Comparison of ENCODE assay signal across 8 cellular contexts in the genomic region with DNA sequence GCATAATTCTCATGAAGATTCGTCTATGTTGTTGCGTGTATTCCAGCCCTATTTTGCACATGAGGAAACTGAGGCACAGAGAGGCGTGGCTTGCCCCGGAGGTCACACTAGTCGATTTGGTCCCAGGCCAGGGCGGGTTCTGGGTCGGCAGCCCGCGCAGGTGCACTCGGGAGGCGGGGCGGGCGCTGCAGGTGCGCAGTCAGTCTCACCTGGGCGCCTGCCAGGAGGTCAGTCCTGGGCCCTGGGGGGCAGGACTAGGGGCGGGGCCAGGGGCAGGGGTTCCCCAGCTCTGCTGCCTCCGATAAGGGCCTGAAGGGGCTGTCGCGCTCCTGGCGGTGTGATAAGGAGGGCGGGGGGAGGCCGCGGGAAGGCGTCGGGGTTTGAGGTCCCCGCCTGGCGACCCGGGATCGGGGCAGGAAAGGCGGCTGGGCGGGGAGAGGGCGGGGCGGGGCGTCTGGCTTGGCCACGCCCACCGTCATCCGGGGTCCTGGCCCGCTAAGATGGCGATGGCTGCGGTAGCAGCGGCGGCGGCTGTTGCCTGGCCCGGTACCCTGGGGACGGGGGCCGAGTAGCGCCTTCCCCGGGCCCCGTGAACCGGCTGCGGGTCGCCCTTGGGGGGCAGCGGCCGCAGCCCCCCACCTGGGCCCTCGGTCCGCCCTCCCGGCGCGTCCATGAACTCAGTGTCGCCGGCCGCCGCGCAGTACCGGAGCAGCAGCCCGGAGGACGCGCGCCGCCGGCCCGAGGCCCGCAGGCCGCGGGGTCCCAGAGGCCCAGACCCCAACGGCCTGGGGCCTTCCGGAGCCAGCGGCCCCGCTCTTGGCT. TPM values are rescaled to one million over a fixed set of nuclear protein-coding genes. Genes with fewer than 3 reads are reported as not detected.
DNase-seq lines count a peak whose midpoint lies in the region; ATAC-seq, FAIRE-seq and TF ChIP-seq lines count a peak whose summit lies in the region.

A gene (plus strand): TSS at position 485 of the 822 bp plus-strand sequence. CDS start 187 bp downstream, at position 672.

- H3K27ac Mint-ChIP-seq in T-helper 17 cell = peak within 1 kb of the TSS; percentile 87

- H3K4me1 ChIP-seq in HEK293 (ENCODE audit: control insufficient read depth, insufficient read depth, low read length) (no peaks in the 10 kb centered on the region), prostate gland (replicated peaks) (peaks cover 4% of the 10 kb centered on the region)

- 1% methylated on average over 31 of the region's 79 CpGs for WGBS in prostate gland

- H3K9me3 ChIP-seq in HEK293 (ENCODE audit: control insufficient read depth, insufficient read depth, low read depth, low read length) = no peaks in the 10 kb centered on the region
- no peaks in the 10 kb centered on the region for H3K9me3 ChIP-seq in T-helper 17 cell (ENCODE audit: control insufficient read depth, low read length, poor library complexity, severe bottlenecking)
- no peaks in the 10 kb centered on the region for H3K9me3 ChIP-seq in prostate gland

- H3K4me1 Mint-ChIP-seq in T-helper 17 cell = peaks cover 13% of the 10 kb centered on the region

- no peaks in the 10 kb centered on the region for H3K36me3 Mint-ChIP-seq in T-helper 17 cell (ENCODE audit: low read depth)

- POLR2A ChIA-PET in HEK293 (lab: Yijun Ruan, JAX) = interaction anchor here (0.5 to 2.3 kb wide), 8 partner anchors 9 to 688 kb away, joined by 3 to 7 read pairs (median 4); no protein-coding TSS in a partner anchor

- CTCF ChIA-PET in HEK293 (lab: Yijun Ruan, JAX) = interaction anchor here (0.8 to 2.9 kb wide), 5 partner anchors 12 to 71 kb away, joined by 3 to 18 read pairs (median 4); no protein-coding TSS in a partner anchor

- H3K4me3 ChIP-seq in HEK293 (ENCODE audit: low read depth, low read length) (peak within 1 kb of the TSS; percentile 89), prostate gland (peak within 1 kb of the TSS; percentile 100)

- H3K4me3 Mint-ChIP-seq in T-helper 17 cell = peak within 1 kb of the TSS; percentile 94

- H3K27me3 Mint-ChIP-seq in T-helper 17 cell = peaks cover 15% of the 10 kb centered on the region

- TF ChIP-seq CTCF in HEK293 (tag by site-specific recombination; IDR thresholded peaks at IDR 0.05) (no peak), prostate gland (IDR thresholded peaks at IDR 0.05) (peak in 1 of 4 experiments; percentile 23)

- peak; percentile 82 for DNase-seq in Daoy (ENCODE audit: low read depth)
- peak; percentile 67 for DNase-seq in NCI-H128 (lab: John Stamatoyannopoulos, UW; ENCODE audit: unreplicated experiment)
- peak; percentile 76 to 86 (median 84) for DNase-seq in T-helper 17 cell
- peak; percentile 55 for DNase-seq in amniotic stem cell (lab: John Stamatoyannopoulos, UW)
- DNase-seq in left ventricle myocardium superior = peak; percentile 88
- DNase-seq in prostate gland (ENCODE audit: low spot score) = peak; percentile 66
- DNase-seq in urothelium cell line (ENCODE audit: low spot score) = peak; percentile 90

- no peaks in the 10 kb centered on the region for H3K27me3 ChIP-seq in prostate gland (replicated peaks; ENCODE audit: insufficient read depth)

- ATAC-seq in T-helper 17 cell (peak; percentile 90), left ventricle myocardium superior (peak; percentile 93)

- peak; percentile 78 for TF ChIP-seq POLR2A in prostate gland (IDR thresholded peaks at IDR 0.05)

- peaks cover 0 to 20% of the 10 kb centered on the region in 2 experiments; a peak in 2 of 3 replicates for H3K36me3 ChIP-seq in HEK293 (ENCODE audit: control insufficient read depth in 2 of 2, insufficient read depth in 1 of 2, low read length in 2 of 2)
- H3K36me3 ChIP-seq in prostate gland = peaks cover 0 to 12% of the 10 kb centered on the region in 2 donors

- intact Hi-C loops in left ventricle myocardium superior (cut with micrococcal nuclease) = no loop called here
- intact Hi-C loops in prostate gland (cut with DNase I) = no loop called here

- FAIRE-seq in urothelium cell line (lab: Jason Lieb, UNC) = no peak

- H3K27ac ChIP-seq in HEK293 (ENCODE audit: extremely low read depth, low read depth, low read length) (peak within 1 kb of the TSS; percentile 94), prostate gland (peak within 1 kb of the TSS; percentile 85 to 87)

TF ChIP-seq in HEK293, 187 proteins besides CTCF, POLR2A, EP300 and RAD21 (continues in another document):
- TF ChIP-seq ZNF677 (tag by site-specific recombination; IDR thresholded peaks at IDR 0.05) = 0 out of 2 replicates have a peak, but pooled peaks have one; percentile 34
- peak; percentile 75 for TF ChIP-seq KLF8 (tag by site-specific recombination; IDR thresholded peaks at IDR 0.05)
- peak; percentile 68 for TF ChIP-seq KLF10 (tag by site-specific recombination; IDR thresholded peaks at IDR 0.05)
- TF ChIP-seq, protein P1, sequence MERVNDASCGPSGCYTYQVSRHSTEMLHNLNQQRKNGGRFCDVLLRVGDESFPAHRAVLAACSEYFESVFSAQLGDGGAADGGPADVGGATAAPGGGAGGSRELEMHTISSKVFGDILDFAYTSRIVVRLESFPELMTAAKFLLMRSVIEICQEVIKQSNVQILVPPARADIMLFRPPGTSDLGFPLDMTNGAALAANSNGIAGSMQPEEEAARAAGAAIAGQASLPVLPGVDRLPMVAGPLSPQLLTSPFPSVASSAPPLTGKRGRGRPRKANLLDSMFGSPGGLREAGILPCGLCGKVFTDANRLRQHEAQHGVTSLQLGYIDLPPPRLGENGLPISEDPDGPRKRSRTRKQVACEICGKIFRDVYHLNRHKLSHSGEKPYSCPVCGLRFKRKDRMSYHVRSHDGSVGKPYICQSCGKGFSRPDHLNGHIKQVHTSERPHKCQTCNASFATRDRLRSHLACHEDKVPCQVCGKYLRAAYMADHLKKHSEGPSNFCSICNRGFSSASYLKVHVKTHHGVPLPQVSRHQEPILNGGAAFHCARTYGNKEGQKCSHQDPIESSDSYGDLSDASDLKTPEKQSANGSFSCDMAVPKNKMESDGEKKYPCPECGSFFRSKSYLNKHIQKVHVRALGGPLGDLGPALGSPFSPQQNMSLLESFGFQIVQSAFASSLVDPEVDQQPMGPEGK (tag by site-specific recombination; IDR thresholded peaks at IDR 0.05) = peak; percentile 86
- TF ChIP-seq GLIS1 (tag by site-specific recombination; IDR thresholded peaks at IDR 0.05) = peak; percentile 89
- TF ChIP-seq SP2 (tag by site-specific recombination; IDR thresholded peaks at IDR 0.05) = peak; percentile 73
- no peak for TF ChIP-seq ZFP41 (tag by site-specific recombination; IDR thresholded peaks at IDR 0.05; ENCODE audit: borderline replicate concordance)
- no peak for TF ChIP-seq ZNF791 (tag by site-specific recombination; IDR thresholded peaks at IDR 0.05)
- peak; percentile 58 for TF ChIP-seq KLF1 (tag by site-specific recombination; IDR thresholded peaks at IDR 0.05)
- TF ChIP-seq ZNF600 (tag by site-specific recombination; IDR thresholded peaks at IDR 0.05) = no peak
- peak; percentile 48; the same call in 1 of the 2 replicates for TF ChIP-seq ZXDB (tag by site-specific recombination; IDR thresholded peaks at IDR 0.05)
- peak; percentile 67 for TF ChIP-seq GLIS2 (tag by site-specific recombination; IDR thresholded peaks at IDR 0.05)
- TF ChIP-seq, protein P2, sequence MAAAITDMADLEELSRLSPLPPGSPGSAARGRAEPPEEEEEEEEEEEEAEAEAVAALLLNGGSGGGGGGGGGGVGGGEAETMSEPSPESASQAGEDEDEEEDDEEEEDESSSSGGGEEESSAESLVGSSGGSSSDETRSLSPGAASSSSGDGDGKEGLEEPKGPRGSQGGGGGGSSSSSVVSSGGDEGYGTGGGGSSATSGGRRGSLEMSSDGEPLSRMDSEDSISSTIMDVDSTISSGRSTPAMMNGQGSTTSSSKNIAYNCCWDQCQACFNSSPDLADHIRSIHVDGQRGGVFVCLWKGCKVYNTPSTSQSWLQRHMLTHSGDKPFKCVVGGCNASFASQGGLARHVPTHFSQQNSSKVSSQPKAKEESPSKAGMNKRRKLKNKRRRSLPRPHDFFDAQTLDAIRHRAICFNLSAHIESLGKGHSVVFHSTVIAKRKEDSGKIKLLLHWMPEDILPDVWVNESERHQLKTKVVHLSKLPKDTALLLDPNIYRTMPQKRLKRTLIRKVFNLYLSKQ (tag by site-specific recombination; IDR thresholded peaks at IDR 0.05; ENCODE audit: borderline replicate concordance) = no peak
- TF ChIP-seq ZSCAN23 (tag by site-specific recombination; IDR thresholded peaks at IDR 0.05) = no peak
- peak; percentile 83 for TF ChIP-seq SP3 (tag by site-specific recombination; IDR thresholded peaks at IDR 0.05)
- peak; percentile 67 for TF ChIP-seq ZIC2 (tag by site-specific recombination; IDR thresholded peaks at IDR 0.05)
- no peak for TF ChIP-seq HOXD13 (CRISPR knock-in tag; IDR thresholded peaks at IDR 0.05; ENCODE audit: borderline replicate concordance)
- TF ChIP-seq ZNF423 (tag by site-specific recombination; IDR thresholded peaks at IDR 0.05) = no peak
- TF ChIP-seq, protein P3, sequence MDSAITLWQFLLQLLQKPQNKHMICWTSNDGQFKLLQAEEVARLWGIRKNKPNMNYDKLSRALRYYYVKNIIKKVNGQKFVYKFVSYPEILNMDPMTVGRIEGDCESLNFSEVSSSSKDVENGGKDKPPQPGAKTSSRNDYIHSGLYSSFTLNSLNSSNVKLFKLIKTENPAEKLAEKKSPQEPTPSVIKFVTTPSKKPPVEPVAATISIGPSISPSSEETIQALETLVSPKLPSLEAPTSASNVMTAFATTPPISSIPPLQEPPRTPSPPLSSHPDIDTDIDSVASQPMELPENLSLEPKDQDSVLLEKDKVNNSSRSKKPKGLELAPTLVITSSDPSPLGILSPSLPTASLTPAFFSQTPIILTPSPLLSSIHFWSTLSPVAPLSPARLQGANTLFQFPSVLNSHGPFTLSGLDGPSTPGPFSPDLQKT (IDR thresholded peaks at IDR 0.05; ENCODE audit: borderline replicate concordance, low read depth, low read length) = no peak
- peak; percentile 58; the same call in 1 of the 2 replicates for TF ChIP-seq YY2 (tag by site-specific recombination; IDR thresholded peaks at IDR 0.05)
- 0 out of 2 replicates have a peak, but pooled peaks have one; percentile 5 for TF ChIP-seq ZNF366 (tag by site-specific recombination; conservative IDR thresholded peaks at IDR 0.05)
- no peak; the same call in 1 of the 2 replicates for TF ChIP-seq ZSCAN30 (tag by site-specific recombination; IDR thresholded peaks at IDR 0.05)
- peak; percentile 85; the same call in 1 of the 2 replicates for TF ChIP-seq ZNF777 (tag by site-specific recombination; IDR thresholded peaks at IDR 0.05; ENCODE audit: borderline replicate concordance)
- peak; percentile 80 for TF ChIP-seq ZNF335 (tag by site-specific recombination; conservative IDR thresholded peaks at IDR 0.05)
- no peak for TF ChIP-seq SCRT1 (tag by site-specific recombination; IDR thresholded peaks at IDR 0.05; ENCODE audit: borderline replicate concordance)
- peak; percentile 70 for TF ChIP-seq KLF9 (tag by site-specific recombination; IDR thresholded peaks at IDR 0.05; ENCODE audit: low read depth)

RNA-seq across cellular contexts. Expression of the gene that starts here (rescaled TPM):
- 18.1 and 51.4 TPM in 2 replicates for total RNA-seq in Daoy (2014; rRNA removed; shearing (Covaris generic))
- total RNA-seq in T-helper 17 cell (10 to 100 TPM; 70.6 to 70.7 TPM), left ventricle myocardium superior (61.4 TPM), prostate gland (10 to 100 TPM; 36.3 to 57.9 TPM)

Comparison
In these comparisons a context has a peak if more than half of its experiments do, and no peak if none do; other contexts are left out.
1. Peak in every context shown above with its lines: DNase-seq, ATAC-seq, H3K4me3 ChIP-seq and H3K27ac ChIP-seq.